1 cellular context compared by ENCODE assay signal in genomic region chr1:234963180-234963903, GRCh38.
TF ChIP-seq lines count a peak whose summit lies in the region.

No MANE protein-coding gene starts in this region.

TF ChIP-seq in HepG2, 621 proteins besides CTCF, POLR2A, EP300 and RAD21 (continued from another document):
- peak; percentile 90 for TF ChIP-seq ZNF609 (CRISPR knock-in tag; IDR thresholded peaks at IDR 0.05; ENCODE audit: borderline replicate concordance)
- 0 out of 2 replicates have a peak, but pooled peaks have one; percentile 69 for TF ChIP-seq HDAC1 (CRISPR knock-in tag; IDR thresholded peaks at IDR 0.05)
- TF ChIP-seq STAT6 (CRISPR knock-in tag; IDR thresholded peaks at IDR 0.05; ENCODE audit: borderline replicate concordance): 0 out of 2 replicates have a peak, but pooled peaks have one; percentile 78
- TF ChIP-seq ZNF761 (CRISPR knock-in tag; conservative IDR thresholded peaks at IDR 0.05): no peak
- TF ChIP-seq HOXA3 (CRISPR knock-in tag; IDR thresholded peaks at IDR 0.05): peak; percentile 90
- peak; percentile 97 for TF ChIP-seq NCOA2 (CRISPR knock-in tag; IDR thresholded peaks at IDR 0.05)
- no peak for TF ChIP-seq ZNF816 (CRISPR knock-in tag; IDR thresholded peaks at IDR 0.05; ENCODE audit: borderline replicate concordance)
- peak; percentile 84 for TF ChIP-seq KAT8 (CRISPR knock-in tag; IDR thresholded peaks at IDR 0.05)
- no peak for TF ChIP-seq ATF6 (CRISPR knock-in tag; conservative IDR thresholded peaks at IDR 0.05)
- TF ChIP-seq NKX3-1 (CRISPR knock-in tag; IDR thresholded peaks at IDR 0.05): peak; percentile 57; the same call in 1 of the 2 replicates
- TF ChIP-seq GMEB1 (CRISPR knock-in tag; IDR thresholded peaks at IDR 0.05; ENCODE audit: borderline replicate concordance): peak; percentile 53; the same call in 1 of the 2 replicates
- no peak for TF ChIP-seq GLMP (CRISPR knock-in tag; IDR thresholded peaks at IDR 0.05; ENCODE audit: borderline replicate concordance)
- TF ChIP-seq PAF1 (CRISPR knock-in tag; IDR thresholded peaks at IDR 0.05): 0 out of 2 replicates have a peak, but pooled peaks have one; percentile 40
- TF ChIP-seq SIN3A (IDR thresholded peaks at IDR 0.05; ENCODE audit: borderline replicate concordance, low read depth, low read length): peak; percentile 40; the same call in 1 of the 2 replicates
- TF ChIP-seq TFDP1 (CRISPR knock-in tag; IDR thresholded peaks at IDR 0.05; ENCODE audit: borderline replicate concordance): peak; percentile 74; the same call in 1 of the 2 replicates
- no peak for TF ChIP-seq ZNF724P (CRISPR knock-in tag; IDR thresholded peaks at IDR 0.05; ENCODE audit: borderline replicate concordance)
- 0 out of 2 replicates have a peak, but pooled peaks have one; percentile 50 for TF ChIP-seq TOPORS (CRISPR knock-in tag; IDR thresholded peaks at IDR 0.05)
- TF ChIP-seq ZSCAN9 (CRISPR knock-in tag; IDR thresholded peaks at IDR 0.05; ENCODE audit: borderline replicate concordance): 0 out of 2 replicates have a peak, but pooled peaks have one; percentile 70
- TF ChIP-seq MXI1 (IDR thresholded peaks at IDR 0.05; ENCODE audit: borderline replicate concordance, low read depth, low read length): peak; percentile 64; the same call in 1 of the 3 replicates
- peak; percentile 46; the same call in 1 of the 2 replicates for TF ChIP-seq PHF20 (CRISPR knock-in tag; IDR thresholded peaks at IDR 0.05)
- TF ChIP-seq GATA4 (IDR thresholded peaks at IDR 0.05; ENCODE audit: borderline replicate concordance, low read depth): peak; percentile 98
- TF ChIP-seq ZNF44 (CRISPR knock-in tag; IDR thresholded peaks at IDR 0.05): 0 out of 2 replicates have a peak, but pooled peaks have one; percentile 28
- peak; percentile 80; the same call in 1 of the 2 replicates for TF ChIP-seq HDAC2 (CRISPR knock-in tag; IDR thresholded peaks at IDR 0.05)
- TF ChIP-seq RAD51 (IDR thresholded peaks at IDR 0.05; ENCODE audit: borderline replicate concordance): no peak
